ENCODE assay signal across 11 cellular contexts in genomic region chr2:100394111-100394641, GRCh38.
DNase-seq lines count a peak whose midpoint lies in the region; ATAC-seq and TF ChIP-seq lines count a peak whose summit lies in the region.
"Had no signal": no experiment of that assay in that cellular context is flagged by ENCODE, and none has a peak within 500 bp of the region (broad histone marks: within the 10 kb centered on the region; RNA-seq: fewer than 3 reads in every experiment).

No MANE protein-coding gene starts in this region.

- no peaks in the 10 kb centered on the region for H3K9me3 Mint-ChIP-seq in central memory CD8-positive, alpha-beta T cell
- H3K9me3 Mint-ChIP-seq: CD8-positive, alpha-beta T cell had no signal

- H3K4me1 Mint-ChIP-seq in central memory CD8-positive, alpha-beta T cell, result no peaks in the 10 kb centered on the region

- H3K36me3 Mint-ChIP-seq in central memory CD8-positive, alpha-beta T cell (ENCODE audit: insufficient read depth), result peaks cover 2% of the 10 kb centered on the region

- H3K4me3 Mint-ChIP-seq in central memory CD8-positive, alpha-beta T cell, result no peak overlapping the region
- H3K4me3 Mint-ChIP-seq: CD8-positive, alpha-beta T cell had no signal

- no peak for TF ChIP-seq CTCF in GM12865 (IDR thresholded peaks at IDR 0.05; ENCODE audit: insufficient read depth, low read depth, low read length, missing control alignments)

- no peaks in the 10 kb centered on the region for H3K27me3 Mint-ChIP-seq in central memory CD8-positive, alpha-beta T cell

- H3K4me3 ChIP-seq in GM12865 (ENCODE audit: low read depth, low read length), result peak overlapping the region; percentile 7
- H3K4me3 ChIP-seq: body of pancreas, tibial artery had no signal

- peak overlapping the region; percentile 18 for H3K27ac Mint-ChIP-seq in central memory CD8-positive, alpha-beta T cell (ENCODE audit: low read depth)
- H3K27ac Mint-ChIP-seq: CD8-positive, alpha-beta T cell had no signal

- ATAC-seq in GM19372 (IDR thresholded peaks at IDR 0.05; ENCODE audit: low read depth, unreplicated experiment) (peak; percentile 15), HG02973 (IDR thresholded peaks at IDR 0.05; ENCODE audit: unreplicated experiment) (peak; percentile 52)
- no peak for ATAC-seq in central memory CD8-positive, alpha-beta T cell (replicated peaks; ENCODE audit: extremely low read depth, poor library complexity, severe bottlenecking)
- ATAC-seq: body of pancreas; CD8-positive, alpha-beta T cell had no signal

- peak; percentile 85 for DNase-seq in GM12865 (ENCODE audit: low read depth)
- DNase-seq in central memory CD8-positive, alpha-beta T cell (ENCODE audit: low spot score in 2 of 2), result no peak
- no peak for DNase-seq in DMS114 treated with DMSO at 0.1 percent for 48 hours (lab: John Stamatoyannopoulos, UW; ENCODE audit: unreplicated experiment)
- no peak for DNase-seq in midbrain (lab: John Stamatoyannopoulos, UW)
- DNase-seq in NK-92 (lab: John Stamatoyannopoulos, UW; ENCODE audit: unreplicated experiment), result no peak
- no peak for DNase-seq in LoVo (ENCODE audit: low spot score)
- DNase-seq: body of pancreas, tibial artery had no signal
